7 cellular contexts compared by ENCODE assay signal in genomic region chr20:36235892-36236785, GRCh38. TPM values are rescaled to one million over a fixed set of nuclear protein-coding genes. Genes with fewer than 3 reads are reported as not detected.
A peak's percentile ranks its signal among the peaks of the same experiment; 100 is the strongest.
DNase-seq lines count a peak whose midpoint lies in the region; FAIRE-seq and TF ChIP-seq lines count a peak whose summit lies in the region.

Gene AAR2, plus strand, starts transcription at chr20:36236478. Its CDS starts 3,391 bp downstream, at chr20:36239869.

- H3K36me3 ChIP-seq in NT2/D1 (ENCODE audit: insufficient read depth, insufficient read length, low read length) (peaks cover 36% of the 10 kb centered on the region), H1 (ENCODE audit: control insufficient read depth in 2 of 4, insufficient read depth in 4 of 4, low read length in 3 of 4) (peaks cover 4 to 14% (median 11%) of the 10 kb centered on the region in 4 experiments; a peak in 6 of 8 replicates), mesendoderm (ENCODE audit: control insufficient read depth, insufficient read depth, low read length) (peaks cover 5% of the 10 kb centered on the region)

- POLR2A ChIA-PET in H1 (lab: Charles Lee; ENCODE audit: partially characterized antibody): interaction anchor here (0.6 to 2.9 kb wide), 12 partner anchors 7 to 196 kb away, joined by 3 to 10 read pairs (median 3); no protein-coding TSS in a partner anchor

- H4K5ac ChIP-seq in H1 (ENCODE audit: insufficient read length, low read depth, low read length): peak within 1 kb of the TSS; percentile 96
- peak within 1 kb of the TSS; percentile 82 for H4K5ac ChIP-seq in mesendoderm (ENCODE audit: low read length)

- peak within 1 kb of the TSS; percentile 70 to 76 for H3K4me2 ChIP-seq in H1 (ENCODE audit: insufficient read depth in 1 of 2, low read depth in 2 of 2, low read length in 2 of 2)
- H3K4me2 ChIP-seq in mesendoderm (ENCODE audit: low read length): peak within 1 kb of the TSS; percentile 65

- peak within 1 kb of the TSS; percentile 43; the same call in 1 of the 2 replicates for H2BK20ac ChIP-seq in H1 (ENCODE audit: low read length)

- H3K4me1 ChIP-seq in NT2/D1 (ENCODE audit: insufficient read depth, insufficient read length): peaks cover 3% of the 10 kb centered on the region
- H3K4me1 ChIP-seq in H1 (replicated peaks in 1 of 4; ENCODE audit: control insufficient read depth in 3 of 4, insufficient read depth in 4 of 4, low read length in 3 of 4): peaks cover 0 to 7% (median 5%) of the 10 kb centered on the region in 4 experiments; a peak in 6 of 7 replicates
- peaks cover 3% of the 10 kb centered on the region for H3K4me1 ChIP-seq in mesendoderm (ENCODE audit: control insufficient read depth, low read depth, low read length)

- TF ChIP-seq RAD21 in H1 (IDR thresholded peaks at IDR 0.05 in 1 of 2, conservative IDR thresholded peaks at IDR 0.05 in 1 of 2; ENCODE audit: low read depth in 2 of 2, low read length in 2 of 2): no peak

- H3K14ac ChIP-seq in H1 (ENCODE audit: insufficient read length): no peak within 1 kb of the TSS

- peak within 1 kb of the TSS; percentile 70 for H3K4me3 ChIP-seq in NT2/D1 (ENCODE audit: insufficient read length, low read depth)
- H3K4me3 ChIP-seq in H1 (ENCODE audit: extremely low read depth in 1 of 4, insufficient read depth in 2 of 4, low read depth in 3 of 4, low read length in 4 of 4): peak within 1 kb of the TSS; percentile 73 to 92 (median 82)
- H3K4me3 ChIP-seq in mesendoderm (ENCODE audit: low read length): peak within 1 kb of the TSS; percentile 68

- H3K9me3 ChIP-seq in NT2/D1 (ENCODE audit: insufficient read depth, low read length) (no peaks in the 10 kb centered on the region), H1 (ENCODE audit: insufficient read depth in 2 of 2, low read depth in 1 of 2, low read length in 1 of 2) (no peaks in the 10 kb centered on the region)

- TF ChIP-seq POLR2A in GM18526 (IDR thresholded peaks at IDR 0.05; ENCODE audit: extremely low read depth, insufficient read length) (peak; percentile 83), H1 (IDR thresholded peaks at IDR 0.05; ENCODE audit: control extremely low read depth in 1 of 2, low read depth in 2 of 2, low read length in 2 of 2) (peak; percentile 83 to 93)

- H2BK120ac ChIP-seq in H1 (replicated peaks; ENCODE audit: low read depth, low read length): no peak within 1 kb of the TSS
- H2BK120ac ChIP-seq in mesendoderm (ENCODE audit: low read depth, low read length): no peak within 1 kb of the TSS

- peak within 1 kb of the TSS; percentile 49 for H3K56ac ChIP-seq in H1 (replicated peaks; ENCODE audit: insufficient read length, low read depth, low read length)
- peak within 1 kb of the TSS; percentile 86 for H3K56ac ChIP-seq in mesendoderm (ENCODE audit: low read length)

- no peak for FAIRE-seq in H1 (lab: Jason Lieb, UNC)

- no peak within 1 kb of the TSS for H2AK5ac ChIP-seq in H1 (ENCODE audit: low read depth, low read length)
- H2AK5ac ChIP-seq in mesendoderm (ENCODE audit: low read length): no peak within 1 kb of the TSS

- H2BK15ac ChIP-seq in H1 (ENCODE audit: low read length): 0 out of 2 replicates have a peak within 1 kb of the TSS, but pooled peaks have one; percentile 36
- H2BK15ac ChIP-seq in mesendoderm (replicated peaks; ENCODE audit: low read depth): no peak within 1 kb of the TSS

- H3K23me2 ChIP-seq in H1 (ENCODE audit: low read depth, low read length): peaks cover 10% of the 10 kb centered on the region

- H3K79me2 ChIP-seq in H1 (ENCODE audit: control insufficient read depth in 1 of 2, insufficient read depth in 2 of 2, low read length in 2 of 2): peaks cover 17 to 34% of the 10 kb centered on the region in 2 experiments
- H3K79me2 ChIP-seq in mesendoderm (ENCODE audit: control insufficient read depth, insufficient read depth, low read length): peaks cover 32% of the 10 kb centered on the region

- peak within 1 kb of the TSS; percentile 75 for H3K18ac ChIP-seq in H1 (ENCODE audit: extremely low read depth, low read length)
- no peak within 1 kb of the TSS for H3K18ac ChIP-seq in mesendoderm (ENCODE audit: low read length)

- H3K9ac ChIP-seq in NT2/D1 (ENCODE audit: insufficient read length, low read depth): peak within 1 kb of the TSS; percentile 89
- peak within 1 kb of the TSS; percentile 54 to 86 (median 70) for H3K9ac ChIP-seq in H1 (replicated peaks in 1 of 4; ENCODE audit: extremely low read depth in 1 of 4, low read depth in 3 of 4, low read length in 3 of 4)
- peak within 1 kb of the TSS; percentile 68 for H3K9ac ChIP-seq in mesendoderm (ENCODE audit: low read length)

- peak within 1 kb of the TSS; percentile 99 for H2AFZ ChIP-seq in H1 (ENCODE audit: low read length)

- H3K27me3 ChIP-seq in NT2/D1 (ENCODE audit: insufficient read depth, insufficient read length) (no peaks in the 10 kb centered on the region), H1 (replicated peaks in 1 of 4; ENCODE audit: control insufficient read depth in 3 of 4, extremely low read depth in 1 of 4, insufficient read depth in 3 of 4, low read length in 3 of 4) (no peaks in the 10 kb centered on the region), mesendoderm (ENCODE audit: insufficient read depth, low read length, poor library complexity) (no peaks in the 10 kb centered on the region)

- peak in 1 of 2 experiments; percentile 35; a peak in 1 of 3 replicates for TF ChIP-seq EP300 in H1 (IDR thresholded peaks at IDR 0.05; ENCODE audit: borderline replicate concordance in 1 of 2, low read depth in 2 of 2, low read length in 2 of 2)

- DNase-seq in HS-5 (ENCODE audit: low read depth) (peak; percentile 40), NT2/D1 (ENCODE audit: low read depth, low spot score) (peak; percentile 76), H1 (ENCODE audit: low read depth in 1 of 2, low spot score in 2 of 2) (peak; percentile 43 to 88), mesendoderm (peak; percentile 83)
- DNase-seq in activated CD8-positive, alpha-beta memory T cell treated with anti-CD3 and anti-CD28 coated beads for 48 hours (ENCODE audit: low read depth in 2 of 3, low spot score in 2 of 3): peak; percentile 58 to 78 (median 58)
- DNase-seq in stimulated activated CD8-positive, alpha-beta memory T cell treated with anti-CD3 and anti-CD28 coated beads, Interleukin-12 subunit alpha, Interleukin-12 subunit beta, amount 100 ng/mL, for 24 hours (ENCODE audit: extremely low read depth): peak; percentile 54

- 19% methylated on average over 44 of the region's 44 CpGs; no CpG with 5 or more reads in 1 of the 2 experiments for WGBS in H1 (ENCODE audit: extremely low coverage in 1 of 2, insufficient coverage in 1 of 2, insufficient read length in 1 of 2, insufficient replicate concordance in 2 of 2, low coverage in 1 of 2, low lambda C conversion rate in 2 of 2, missing lambda C conversion rate in 1 of 2), 2 experiments
- WGBS in mesendoderm (ENCODE audit: extremely low coverage, insufficient coverage, low lambda C conversion rate): no CpG with 5 or more reads among the region's 44 CpGs

- H3K79me1 ChIP-seq in H1 (ENCODE audit: low read depth, low read length): 0 out of 2 replicates have a peak, but pooled peaks cover 2% of the 10 kb centered on the region
- H3K79me1 ChIP-seq in mesendoderm (ENCODE audit: low read length): peaks cover 14% of the 10 kb centered on the region

- peak within 1 kb of the TSS; percentile 67; the same call in 1 of the 2 replicates for H2BK5ac ChIP-seq in H1 (ENCODE audit: low read depth, low read length)
- no peak within 1 kb of the TSS for H2BK5ac ChIP-seq in mesendoderm (ENCODE audit: low read length)

- H4K8ac ChIP-seq in H1 (ENCODE audit: extremely low read depth, insufficient read depth, low read length) (peak within 1 kb of the TSS; percentile 99), mesendoderm (ENCODE audit: low read depth, low read length) (peak within 1 kb of the TSS; percentile 81)

- H3K23ac ChIP-seq in H1 (ENCODE audit: insufficient read length) (no peak within 1 kb of the TSS), mesendoderm (ENCODE audit: low read length) (no peak within 1 kb of the TSS)

- H4K91ac ChIP-seq in H1 (replicated peaks; ENCODE audit: insufficient read length, low read length): peak within 1 kb of the TSS; percentile 89

- H4K20me1 ChIP-seq in H1 (replicated peaks in 1 of 2; ENCODE audit: control insufficient read depth in 1 of 2, insufficient read depth in 2 of 2, low read length in 2 of 2): peaks cover 2% of the 10 kb centered on the region in 2 experiments

- CTCF ChIA-PET in H1 (lab: Charles Lee; ENCODE audit: partially characterized antibody): interaction anchor here (0.9 to 4.2 kb wide), 8 partner anchors 8 to 203 kb away, joined by 3 to 21 read pairs (median 5); no protein-coding TSS in a partner anchor

- H3K27ac ChIP-seq in H1 (ENCODE audit: low read depth, low read length) (peak within 1 kb of the TSS; percentile 74), mesendoderm (ENCODE audit: low read depth, low read length) (no peak within 1 kb of the TSS)

- TF ChIP-seq CTCF in H1 (IDR thresholded peaks at IDR 0.05; ENCODE audit: control extremely low read depth in 1 of 3, insufficient read depth in 1 of 3, low read depth in 1 of 3, low read length in 3 of 3): no peak

- peak within 1 kb of the TSS; percentile 62 for H2BK12ac ChIP-seq in H1 (ENCODE audit: low read depth, low read length)

- H3K4ac ChIP-seq in H1 (replicated peaks; ENCODE audit: insufficient read length, low read depth, low read length): peak within 1 kb of the TSS; percentile 63
- H3K4ac ChIP-seq in mesendoderm (ENCODE audit: low read depth, low read length): peak within 1 kb of the TSS; percentile 73

TF ChIP-seq in H1, 55 proteins besides CTCF, POLR2A, EP300 and RAD21 (continues in another document):
- TF ChIP-seq KDM5A (IDR thresholded peaks at IDR 0.05; ENCODE audit: low read length) (peak; percentile 78; the same call in 1 of the 2 replicates), BRCA1 (IDR thresholded peaks at IDR 0.05; ENCODE audit: low read depth, low read length) (no peak), CHD2 (IDR thresholded peaks at IDR 0.05; ENCODE audit: low read length) (0 out of 2 replicates have a peak, but pooled peaks have one; percentile 57)

RNA-seq across cellular contexts. Expression of gene AAR2, which starts in this region (rescaled TPM):
- total RNA-seq in H1 (2021; fragmentation: NEBNext Ultra II Directional; extraction: Animal tissue kit (Norgen Biotek cat#: 25700)): 25.4 and 25.5 TPM in 2 replicates
- polyA plus RNA-seq in H1 (2011; rRNA removed): 34.7 and 36.1 TPM in 2 replicates
- polyA plus RNA-seq in H1 (2011; cell fraction: cytosol; rRNA removed): 31.9 TPM
- 41.5 TPM for polyA plus RNA-seq in H1 (2011; cell fraction: nucleus; rRNA removed)
- 22.4 to 25.6 TPM (median 25.0 TPM) in 4 replicates for polyA plus RNA-seq in H1 (2012, experiment 1 of 2)
- 32.7 TPM for polyA plus RNA-seq in H1 (2012, experiment 2 of 2)
- 20.3 TPM for polyA plus RNA-seq in H1 (2013, experiment 1 of 2)
- polyA plus RNA-seq in H1 (2013, experiment 2 of 2): 20.1 TPM
- 45.8 and 49.4 TPM in 2 replicates for polyA minus RNA-seq in H1 (2011; rRNA and poly(A)+ RNA removed)
- 16.4 TPM for polyA minus RNA-seq in H1 (2011; cell fraction: cytosol; rRNA and poly(A)+ RNA removed)
- 20.7 TPM for polyA minus RNA-seq in H1 (2011; cell fraction: nucleus; rRNA and poly(A)+ RNA removed)
- polyA plus RNA-seq in mesendoderm (2013, experiment 1 of 2): 30.3 TPM
- polyA plus RNA-seq in mesendoderm (2013, experiment 2 of 2): 29.0 TPM
